18 cellular contexts compared by ENCODE assay signal in the genomic region with DNA sequence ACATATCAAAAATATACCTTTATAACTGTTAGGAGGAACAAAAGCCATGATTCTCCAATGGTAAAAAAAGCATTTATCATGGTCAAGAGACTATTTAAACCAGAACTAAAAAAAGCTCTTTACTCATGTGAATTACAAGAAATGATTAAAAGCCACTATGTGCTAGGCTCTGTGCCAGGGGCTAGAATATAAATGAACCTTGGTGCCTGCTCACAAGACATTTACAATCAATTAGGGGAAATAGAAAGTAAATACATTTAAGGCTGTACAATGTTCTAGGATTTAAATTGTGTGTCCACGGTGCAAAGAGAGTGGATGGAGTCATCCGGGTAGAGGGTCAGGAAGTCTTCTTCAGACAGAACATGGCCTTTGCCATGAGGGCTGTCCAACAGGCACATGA.
DNase-seq lines count a peak whose midpoint lies in the region; ATAC-seq, FAIRE-seq and TF ChIP-seq lines count a peak whose summit lies in the region.
"Had no signal": no experiment of that assay in that cellular context is flagged by ENCODE, and none has a peak within 500 bp of the region (broad histone marks: within the 10 kb centered on the region; RNA-seq: fewer than 3 reads in every experiment).

No MANE protein-coding gene starts in this region.

- peaks cover 11% of the 10 kb centered on the region for H3K4me1 Mint-ChIP-seq in brain

- peaks cover 5% of the 10 kb centered on the region for H3K27me3 Mint-ChIP-seq in brain
- H3K27me3 Mint-ChIP-seq: activated CD4-positive, alpha-beta memory T cell treated with anti-CD3 and anti-CD28 coated beads for 36 hours had no signal

- H3K27me3 ChIP-seq in pancreas = no peaks in the 10 kb centered on the region
- H3K27me3 ChIP-seq: BE2C had no signal

- WGBS in pancreas, 2 donors = 65 to 66% methylated on average over 2 of the region's 2 CpGs

- TF ChIP-seq CTCF in brain (conservative IDR thresholded peaks at IDR 0.05) (no peak), pancreas (IDR thresholded peaks at IDR 0.05) (no peak)

- H3K4me1 ChIP-seq in pancreas = peaks cover 0 to 9% (median 0%) of the 10 kb centered on the region in 3 donors
- H3K4me1 ChIP-seq: BE2C had no signal

- intact Hi-C loops in pancreas (cut with DNase I) = no loop called here

- peak overlapping the region in 4 of 5 experiments; percentile 74 to 90 (median 84) for H3K27ac Mint-ChIP-seq in brain
- H3K27ac Mint-ChIP-seq: activated CD4-positive, alpha-beta memory T cell treated with anti-CD3 and anti-CD28 coated beads for 36 hours had no signal

- DNase-seq in NCI-H2081 (lab: John Stamatoyannopoulos, UW) (peak; percentile 33 to 53), NCI-H2081 treated with DMSO at 0.1 percent for 48 hours (lab: John Stamatoyannopoulos, UW) (no peak), NCI-H1436 treated with DMSO at 0.1 percent for 48 hours (lab: John Stamatoyannopoulos, UW) (peak; percentile 26), pancreas (peak in 1 of 6 donors; percentile 27), NAMALWA (ENCODE audit: low spot score) (no peak), NCI-H2107 (lab: John Stamatoyannopoulos, UW) (no peak)
- DNase-seq: activated CD4-positive, alpha-beta memory T cell treated with anti-CD3 and anti-CD28 coated beads for 36 hours; activated CD4-positive, CD25-positive, alpha-beta regulatory T cell; amygdala; BE2C; EL; erythroblast; left colon; NCI-H1694 had no signal

- peak in 3 of 4 donors; percentile 65 to 85 (median 75) for ATAC-seq in pancreas
- ATAC-seq in HG02798 (IDR thresholded peaks at IDR 0.05; ENCODE audit: poor library complexity, unreplicated experiment) = no peak
- ATAC-seq: HCT116, left colon had no signal

- H3K9me3 ChIP-seq in pancreas = no peaks in the 10 kb centered on the region
- H3K9me3 ChIP-seq: BE2C had no signal

- peak overlapping the region in 1 of 5 experiments; percentile 6 for H3K4me3 Mint-ChIP-seq in brain
- H3K4me3 Mint-ChIP-seq: activated CD4-positive, alpha-beta memory T cell treated with anti-CD3 and anti-CD28 coated beads for 36 hours had no signal

- H3K36me3 Mint-ChIP-seq in brain = peaks cover 38% of the 10 kb centered on the region

- peak; percentile 23 for FAIRE-seq in pancreas (lab: Jason Lieb, UNC)
- FAIRE-seq: A204.1 had no signal

- H3K9me3 Mint-ChIP-seq in brain = peaks cover 0 to 21% (median 10%) of the 10 kb centered on the region in 5 experiments

- no peak overlapping the region for H3K27ac ChIP-seq in pancreas

- H3K36me3 ChIP-seq in pancreas = no peaks in the 10 kb centered on the region
- H3K36me3 ChIP-seq: BE2C had no signal

- no peak overlapping the region for H3K4me3 ChIP-seq in pancreas

Comparison
In these comparisons a context has a peak if more than half of its experiments do, and no peak if none do; other contexts are left out.
1. DNase-seq: peak in NCI-H2081 (2 of 2) and NCI-H1436 treated with DMSO at 0.1 percent for 48 hours (single experiment); none in NCI-H2081 treated with DMSO at 0.1 percent for 48 hours (single experiment), NAMALWA (single experiment) and NCI-H2107 (single experiment).